In genomic region chr19:22052644-22053013, GRCh38 we compare ENCODE assay signal across 8 cellular contexts. TPM values are rescaled to one million over a fixed set of nuclear protein-coding genes. Genes with fewer than 3 reads are reported as not detected.
A peak's percentile ranks its signal among the peaks of the same experiment; 100 is the strongest.
DNase-seq lines count a peak whose midpoint lies in the region; ATAC-seq and TF ChIP-seq lines count a peak whose summit lies in the region.

No MANE protein-coding gene starts in this region.

- H3K4me3 Mint-ChIP-seq in CD14-positive monocyte (peak overlapping the region; percentile 93 to 96), activated B cell treated with CpG ODN at 0.5 μM for 24 hours (peak overlapping the region; percentile 99)

- H3K4me1 ChIP-seq in HEK293 (ENCODE audit: control insufficient read depth, insufficient read depth, low read length) (no peaks in the 10 kb centered on the region), heart right ventricle (peaks cover 0 to 12% (median 0%) of the 10 kb centered on the region in 9 donors), stomach smooth muscle (ENCODE audit: control insufficient read depth, insufficient read depth, low read length) (no peaks in the 10 kb centered on the region)

- H3K36me3 ChIP-seq in HEK293 (ENCODE audit: control insufficient read depth in 2 of 2, insufficient read depth in 1 of 2, low read length in 2 of 2) (no peaks in the 10 kb centered on the region), heart right ventricle (no peaks in the 10 kb centered on the region), stomach smooth muscle (ENCODE audit: control insufficient read depth in 2 of 2, insufficient read depth in 2 of 2, low read length in 2 of 2) (no peaks in the 10 kb centered on the region), H7 (replicated peaks; ENCODE audit: control insufficient read depth, insufficient read depth, low read length) (no peaks in the 10 kb centered on the region)

- no peak for TF ChIP-seq CTCF in CD14-positive monocyte (IDR thresholded peaks at IDR 0.05)
- TF ChIP-seq CTCF in HEK293 (tag by site-specific recombination; IDR thresholded peaks at IDR 0.05) = no peak
- no peak for TF ChIP-seq CTCF in activated B cell treated with CpG ODN at 0.5 μM for 24 hours (IDR thresholded peaks at IDR 0.05)
- no peak for TF ChIP-seq CTCF in heart right ventricle (IDR thresholded peaks at IDR 0.05)
- TF ChIP-seq CTCF in GM20000 (IDR thresholded peaks at IDR 0.05; ENCODE audit: extremely low read depth, missing control alignments) = no peak

- CTCF ChIA-PET in HEK293 (lab: Yijun Ruan, JAX) = no interaction called here
- CTCF ChIA-PET in activated B cell treated with CpG ODN at 0.5 μM for 24 hours (lab: Charles Lee) = interaction anchor here (0.7 kb wide), 1 partner anchor 10 kb away, joined by 3 read pairs; no protein-coding TSS in a partner anchor

- H3K4me3 ChIP-seq in HEK293 (ENCODE audit: low read depth, low read length) = peak overlapping the region; percentile 30
- peak overlapping the region; percentile 34 to 81 (median 65) for H3K4me3 ChIP-seq in heart right ventricle
- H3K4me3 ChIP-seq in stomach smooth muscle (ENCODE audit: low read length in 2 of 2) = peak overlapping the region; percentile 71 to 86
- H3K4me3 ChIP-seq in H7 (ENCODE audit: insufficient read depth, low read depth, low read length) = no peak overlapping the region

- intact Hi-C loops in CD14-positive monocyte (cut with micrococcal nuclease) = no loop called here
- intact Hi-C loops in activated B cell treated with CpG ODN at 0.5 μM for 24 hours (cut with micrococcal nuclease) = loop anchor here (5.0 to 10.0 kb wide), 5 partner anchors 198 to 1815 kb away; partner anchors contain the start of genes ZNF429, ZNF430 and ZNF675
- intact Hi-C loops in heart right ventricle (cut with DNase I) = no loop called here

- POLR2A ChIA-PET in HEK293 (lab: Yijun Ruan, JAX) (no interaction called here), activated B cell treated with CpG ODN at 0.5 μM for 24 hours (lab: Charles Lee) (interaction anchor here (0.6 to 1.7 kb wide), 11 partner anchors 200 to 1885 kb away, joined by 3 to 9 read pairs (median 3); partner anchors contain the start of genes ZNF100, ZNF429, ZNF43 and ZNF486)

- H3K27ac Mint-ChIP-seq in CD14-positive monocyte (peak overlapping the region; percentile 19 to 89 (median 81)), activated B cell treated with CpG ODN at 0.5 μM for 24 hours (peak overlapping the region; percentile 81)

- H3K27ac ChIP-seq in HEK293 (ENCODE audit: extremely low read depth, low read depth, low read length) (no peak overlapping the region), heart right ventricle (peak overlapping the region in 5 of 10 donors; percentile 15 to 53 (median 39)), stomach smooth muscle (ENCODE audit: low read length) (no peak overlapping the region)

- 1 to 2% methylated on average over 20 of the region's 20 CpGs for WGBS in heart right ventricle, 2 donors

- H3K27me3 Mint-ChIP-seq in CD14-positive monocyte (ENCODE audit: low read depth in 3 of 3) (peaks cover 0 to 2% (median 0%) of the 10 kb centered on the region in 3 donors), activated B cell treated with CpG ODN at 0.5 μM for 24 hours (no peaks in the 10 kb centered on the region)

- no peak for DNase-seq in CD14-positive monocyte (ENCODE audit: low spot score)
- DNase-seq in activated B cell treated with CpG ODN at 0.5 μM for 24 hours = no peak
- peak in 1 of 2 donors; percentile 16 for DNase-seq in heart right ventricle
- no peak for DNase-seq in GM20000 (ENCODE audit: low spot score)
- no peak for DNase-seq in NCI-H226
- no peak for DNase-seq in H7

- no peaks in the 10 kb centered on the region for H3K27me3 ChIP-seq in heart right ventricle
- no peaks in the 10 kb centered on the region for H3K27me3 ChIP-seq in stomach smooth muscle (ENCODE audit: control insufficient read depth in 1 of 2, insufficient read depth in 2 of 2, low read length in 2 of 2)
- no peaks in the 10 kb centered on the region for H3K27me3 ChIP-seq in H7 (ENCODE audit: control insufficient read depth, insufficient read depth, low read length)

- H3K9me3 Mint-ChIP-seq in CD14-positive monocyte (peaks cover 17 to 76% (median 70%) of the 10 kb centered on the region in 7 donors), activated B cell treated with CpG ODN at 0.5 μM for 24 hours (no peaks in the 10 kb centered on the region)

- peaks cover 15% of the 10 kb centered on the region for H3K4me1 Mint-ChIP-seq in CD14-positive monocyte
- peaks cover 8% of the 10 kb centered on the region for H3K4me1 Mint-ChIP-seq in activated B cell treated with CpG ODN at 0.5 μM for 24 hours

- no peaks in the 10 kb centered on the region for H3K9me3 ChIP-seq in HEK293 (ENCODE audit: control insufficient read depth, insufficient read depth, low read depth, low read length)
- peaks cover 0 to 35% (median 0%) of the 10 kb centered on the region in 11 donors for H3K9me3 ChIP-seq in heart right ventricle
- H3K9me3 ChIP-seq in stomach smooth muscle (ENCODE audit: control insufficient read depth in 2 of 2, low read length in 2 of 2) = peaks cover 0 to 2% of the 10 kb centered on the region in 2 donors

- H3K9ac ChIP-seq in stomach smooth muscle (ENCODE audit: low read length in 2 of 2) = peak overlapping the region; percentile 33 to 64

- peaks cover 0 to 4% of the 10 kb centered on the region in 2 donors for H3K36me3 Mint-ChIP-seq in CD14-positive monocyte
- peaks cover 16% of the 10 kb centered on the region for H3K36me3 Mint-ChIP-seq in activated B cell treated with CpG ODN at 0.5 μM for 24 hours (ENCODE audit: low read depth)

- peak; percentile 43 for ATAC-seq in activated B cell treated with CpG ODN at 0.5 μM for 24 hours (ENCODE audit: low read depth)
- peak; percentile 25 to 72 (median 62) for ATAC-seq in heart right ventricle

TF ChIP-seq in HEK293, 187 proteins besides CTCF, POLR2A, EP300 and RAD21:
- peak; percentile 27; the same call in 1 of the 2 replicates for TF ChIP-seq ZBTB8A (tag by site-specific recombination; IDR thresholded peaks at IDR 0.05)
- TF ChIP-seq, protein P1, sequence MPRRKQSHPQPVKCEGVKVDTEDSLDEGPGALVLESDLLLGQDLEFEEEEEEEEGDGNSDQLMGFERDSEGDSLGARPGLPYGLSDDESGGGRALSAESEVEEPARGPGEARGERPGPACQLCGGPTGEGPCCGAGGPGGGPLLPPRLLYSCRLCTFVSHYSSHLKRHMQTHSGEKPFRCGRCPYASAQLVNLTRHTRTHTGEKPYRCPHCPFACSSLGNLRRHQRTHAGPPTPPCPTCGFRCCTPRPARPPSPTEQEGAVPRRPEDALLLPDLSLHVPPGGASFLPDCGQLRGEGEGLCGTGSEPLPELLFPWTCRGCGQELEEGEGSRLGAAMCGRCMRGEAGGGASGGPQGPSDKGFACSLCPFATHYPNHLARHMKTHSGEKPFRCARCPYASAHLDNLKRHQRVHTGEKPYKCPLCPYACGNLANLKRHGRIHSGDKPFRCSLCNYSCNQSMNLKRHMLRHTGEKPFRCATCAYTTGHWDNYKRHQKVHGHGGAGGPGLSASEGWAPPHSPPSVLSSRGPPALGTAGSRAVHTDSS (tag by site-specific recombination; IDR thresholded peaks at IDR 0.05) = no peak

RNA-seq across cellular contexts. Expression of gene ZNF257, which starts 0.3 kb away (rescaled TPM):
- polyA plus RNA-seq in CD14-positive monocyte (under 1 TPM; 0.55 to 0.90 TPM), heart right ventricle (1 to 10 TPM in 1 of 2 donors, under 1 TPM in 1; 0.36 to 2.6 TPM)
- total RNA-seq in activated B cell treated with CpG ODN at 0.5 μM for 24 hours (13.6 and 15.9 TPM in 2 replicates), heart right ventricle (1 to 10 TPM in 8 of 10 donors, under 1 TPM in 2; 0.49 to 4.1 (median 1.2) TPM)
- not detected in 2 replicates for total RNA-seq in H7 (2014; rRNA removed; shearing (Covaris generic))

RNA-seq across cellular contexts. Expression of gene ZNF208, which starts 41.9 kb away (rescaled TPM):
- not detected for polyA plus RNA-seq in CD14-positive monocyte
- total RNA-seq in activated B cell treated with CpG ODN at 0.5 μM for 24 hours = 10.5 TPM in 2 replicates
- total RNA-seq in heart right ventricle = 10 to 100 TPM in 8 of 10 donors, 1 to 10 TPM in 2; 7.0 to 37.9 (median 18.8) TPM
- 1 to 10 TPM; 2.8 to 8.1 TPM for polyA plus RNA-seq in heart right ventricle
- total RNA-seq in H7 (2014; rRNA removed; shearing (Covaris generic)) = not detected in 2 replicates
